Comparison of ENCODE assay signal across 11 cellular contexts in genomic region chr6:11368760-11369159, GRCh38.
A peak's percentile ranks its signal among the peaks of the same experiment; 100 is the strongest.
DNase-seq lines count a peak whose midpoint lies in the region; ATAC-seq and TF ChIP-seq lines count a peak whose summit lies in the region.
"Had no signal": no experiment of that assay in that cellular context is flagged by ENCODE, and none has a peak within 500 bp of the region (broad histone marks: within the 10 kb centered on the region; RNA-seq: fewer than 3 reads in every experiment).

No MANE protein-coding gene starts in this region.

- no peak overlapping the region for H3K27ac Mint-ChIP-seq in endodermal cell
- H3K27ac Mint-ChIP-seq in WTC11 = no peak overlapping the region

- ATAC-seq in right cardiac atrium (no peak), Right ventricle myocardium inferior (no peak), HG03378 (IDR thresholded peaks at IDR 0.05; ENCODE audit: unreplicated experiment) (peak; percentile 38), upper lobe of left lung (ENCODE audit: low FRiP score in 2 of 2) (no peak), WTC11 (no peak)

- H3K9me3 ChIP-seq in right cardiac atrium (ENCODE audit: control insufficient read depth, low read length) (no peaks in the 10 kb centered on the region), endodermal cell (ENCODE audit: control insufficient read depth, low read length) (no peaks in the 10 kb centered on the region), upper lobe of left lung (no peaks in the 10 kb centered on the region), stomach (no peaks in the 10 kb centered on the region)

- peaks cover 3% of the 10 kb centered on the region for H3K9me3 Mint-ChIP-seq in endodermal cell
- peaks cover 8% of the 10 kb centered on the region for H3K9me3 Mint-ChIP-seq in WTC11

- TF ChIP-seq CTCF in endodermal cell (conservative IDR thresholded peaks at IDR 0.05) (no peak), upper lobe of left lung (IDR thresholded peaks at IDR 0.05) (no peak), WTC11 (IDR thresholded peaks at IDR 0.05) (no peak), foreskin fibroblast (IDR thresholded peaks at IDR 0.05; ENCODE audit: low read depth, low read length) (no peak), stomach (IDR thresholded peaks at IDR 0.05) (no peak)

- no peak overlapping the region for H3K4me3 ChIP-seq in right cardiac atrium (ENCODE audit: low read length)
- H3K4me3 ChIP-seq in endodermal cell (ENCODE audit: low read length) = no peak overlapping the region
- H3K4me3 ChIP-seq in upper lobe of left lung = no peak overlapping the region
- no peak overlapping the region for H3K4me3 ChIP-seq in foreskin fibroblast (ENCODE audit: low read depth in 1 of 2, low read length in 2 of 2)
- no peak overlapping the region for H3K4me3 ChIP-seq in stomach

- intact Hi-C loops in right cardiac atrium (cut with DNase I) = loop anchor here in 1 of 4 donors (10.0 kb wide), 1 partner anchor 66 kb away; no protein-coding TSS in a partner anchor
- intact Hi-C loops in Right ventricle myocardium inferior (cut with DNase I) = loop anchor here (5.0 to 10.0 kb wide), 3 partner anchors 49 to 156 kb away; no protein-coding TSS in a partner anchor
- intact Hi-C loops in stomach (cut with DNase I; ENCODE audit: low total_unique reads) = no loop called here

- H3K9ac ChIP-seq in endodermal cell (ENCODE audit: extremely low read depth, low read length, poor library complexity, severe bottlenecking) = no peak overlapping the region
- H3K9ac ChIP-seq: parathyroid adenoma had no signal

- H3K4me1 ChIP-seq in right cardiac atrium (ENCODE audit: control insufficient read depth, insufficient read depth, low read length) = peaks cover 17% of the 10 kb centered on the region
- H3K4me1 ChIP-seq in endodermal cell (ENCODE audit: control insufficient read depth, insufficient read depth, low read length) = peaks cover 10% of the 10 kb centered on the region
- peaks cover 48 to 65% (median 60%) of the 10 kb centered on the region in 4 donors for H3K4me1 ChIP-seq in upper lobe of left lung
- H3K4me1 ChIP-seq in stomach = peaks cover 2 to 42% (median 15%) of the 10 kb centered on the region in 4 donors
- H3K4me1 ChIP-seq: parathyroid adenoma had no signal

- POLR2A ChIA-PET in WTC11 (lab: Charles Lee) = no interaction called here

- TF ChIP-seq POLR2A in upper lobe of left lung (IDR thresholded peaks at IDR 0.05) (no peak), stomach (IDR thresholded peaks at IDR 0.05) (no peak)

- TF ChIP-seq EP300 in upper lobe of left lung (IDR thresholded peaks at IDR 0.05) (no peak), stomach (IDR thresholded peaks at IDR 0.05) (no peak)

- H3K27ac ChIP-seq in right cardiac atrium (ENCODE audit: low read length) = peak overlapping the region; percentile 23
- no peak overlapping the region for H3K27ac ChIP-seq in endodermal cell (ENCODE audit: low read depth, low read length)
- H3K27ac ChIP-seq in upper lobe of left lung = peak overlapping the region; percentile 83 to 96 (median 90)
- peak overlapping the region in 1 of 5 donors; percentile 52 for H3K27ac ChIP-seq in stomach
- H3K27ac ChIP-seq: parathyroid adenoma had no signal

- DNase-seq in right cardiac atrium = no peak
- no peak for DNase-seq in Right ventricle myocardium inferior (ENCODE audit: missing footprints)
- DNase-seq in endodermal cell = peak; percentile 8
- DNase-seq in upper lobe of left lung = no peak
- DNase-seq in WTC11 (ENCODE audit: low spot score) = no peak
- no peak for DNase-seq in foreskin fibroblast
- DNase-seq in stomach = no peak
- DNase-seq: activated gamma-delta T cell treated with Interleukin-2 at 50 U/mL for 16 hours, NCI-H446 had no signal

- H3K27me3 Mint-ChIP-seq in endodermal cell (ENCODE audit: insufficient read depth) = peaks cover 4% of the 10 kb centered on the region
- no peaks in the 10 kb centered on the region; the same call in 1 of the 2 replicates for H3K27me3 Mint-ChIP-seq in WTC11 (ENCODE audit: low read depth)

- no peaks in the 10 kb centered on the region for H3K27me3 ChIP-seq in right cardiac atrium (ENCODE audit: control insufficient read depth, insufficient read depth)
- peaks cover 5% of the 10 kb centered on the region for H3K27me3 ChIP-seq in endodermal cell (ENCODE audit: control insufficient read depth, insufficient read depth, low read length, poor library complexity, severe bottlenecking)
- H3K27me3 ChIP-seq in upper lobe of left lung = no peaks in the 10 kb centered on the region
- no peaks in the 10 kb centered on the region for H3K27me3 ChIP-seq in stomach

- WGBS in right cardiac atrium = 94% methylated on average over 1 of the region's 1 CpG
- WGBS in endodermal cell (ENCODE audit: insufficient coverage in 1 of 2, insufficient read length in 1 of 2), 2 experiments = 100% methylated on average over 1 of the region's 1 CpG; no CpG with 5 or more reads in 1 of the 2 experiments
- 63 to 81% methylated on average over 1 of the region's 1 CpG for WGBS in upper lobe of left lung, 2 donors
- WGBS in stomach, 5 donors = 50 to 80% (median 65%) methylated on average over 1 of the region's 1 CpG

- H3K4me1 Mint-ChIP-seq in endodermal cell = peaks cover 23% of the 10 kb centered on the region
- H3K4me1 Mint-ChIP-seq in WTC11 = peaks cover 16% of the 10 kb centered on the region

- H3K36me3 Mint-ChIP-seq in endodermal cell (ENCODE audit: low read depth) = no peaks in the 10 kb centered on the region
- no peaks in the 10 kb centered on the region for H3K36me3 Mint-ChIP-seq in WTC11

- H3K36me3 ChIP-seq in endodermal cell (ENCODE audit: control insufficient read depth, insufficient read depth, low read length) = no peaks in the 10 kb centered on the region
- no peaks in the 10 kb centered on the region for H3K36me3 ChIP-seq in upper lobe of left lung
- H3K36me3 ChIP-seq in stomach = no peaks in the 10 kb centered on the region

- CTCF ChIA-PET in WTC11 (lab: Charles Lee) = no interaction called here

- H3K4me3 Mint-ChIP-seq in endodermal cell (no peak overlapping the region), WTC11 (no peak overlapping the region)

TF ChIP-seq in WTC11, 78 proteins besides CTCF, POLR2A, EP300 and RAD21 (continues in another document):
- TF ChIP-seq NR1H2 (CRISPR knock-in tag; IDR thresholded peaks at IDR 0.05) = no peak
- TF ChIP-seq E2F1 (CRISPR knock-in tag; IDR thresholded peaks at IDR 0.05) = no peak
- TF ChIP-seq ESRRA (CRISPR knock-in tag; IDR thresholded peaks at IDR 0.05; ENCODE audit: borderline replicate concordance) = no peak
- TF ChIP-seq MLX (CRISPR knock-in tag; IDR thresholded peaks at IDR 0.05) = no peak
- TF ChIP-seq ZNF121 (CRISPR knock-in tag; IDR thresholded peaks at IDR 0.05) = no peak
- TF ChIP-seq OVOL2 (CRISPR knock-in tag; IDR thresholded peaks at IDR 0.05; ENCODE audit: borderline replicate concordance) = no peak
- TF ChIP-seq HMGA2 (CRISPR knock-in tag; IDR thresholded peaks at IDR 0.05) = no peak
- no peak for TF ChIP-seq PRDM15 (CRISPR knock-in tag; IDR thresholded peaks at IDR 0.05)
- TF ChIP-seq ATF3 (CRISPR knock-in tag; conservative IDR thresholded peaks at IDR 0.05) = no peak
